Comparison of ENCODE assay signal across 13 cellular contexts in genomic region chr1:77220687-77221463, GRCh38. TPM values are rescaled to one million over a fixed set of nuclear protein-coding genes. Genes with fewer than 3 reads are reported as not detected.
DNase-seq lines count a peak whose midpoint lies in the region; ATAC-seq, FAIRE-seq and TF ChIP-seq lines count a peak whose summit lies in the region.
"Had no signal": no experiment of that assay in that cellular context is flagged by ENCODE, and none has a peak within 500 bp of the region (broad histone marks: within the 10 kb centered on the region; RNA-seq: fewer than 3 reads in every experiment).

No MANE protein-coding gene starts in this region.

- H3K4me3 Mint-ChIP-seq in activated CD4-positive, alpha-beta T cell treated with anti-CD3 and anti-CD28 coated beads for 36 hours, result peak overlapping the region; percentile 57
- peak overlapping the region; percentile 69 for H3K4me3 Mint-ChIP-seq in progenitor cell of endocrine pancreas (ENCODE audit: low read depth)

- H3K4me1 ChIP-seq in upper lobe of right lung, result peaks cover 9% of the 10 kb centered on the region

- H3K9me3 Mint-ChIP-seq in activated CD4-positive, alpha-beta T cell treated with anti-CD3 and anti-CD28 coated beads for 36 hours (ENCODE audit: low read depth), result no peaks in the 10 kb centered on the region
- H3K9me3 Mint-ChIP-seq in progenitor cell of endocrine pancreas (ENCODE audit: low read depth), result peaks cover 7% of the 10 kb centered on the region

- H3K9me3 ChIP-seq in upper lobe of right lung, result no peaks in the 10 kb centered on the region
- H3K9me3 ChIP-seq: tibial artery had no signal

- H3K27me3 ChIP-seq in upper lobe of right lung, result no peaks in the 10 kb centered on the region
- H3K27me3 ChIP-seq: tibial artery had no signal

- POLR2A ChIA-PET in activated CD4-positive, alpha-beta T cell treated with anti-CD3 and anti-CD28 coated beads for 36 hours (lab: Charles Lee), result no interaction called here

- DNase-seq in activated CD4-positive, alpha-beta T cell treated with anti-CD3 and anti-CD28 coated beads for 36 hours, result no peak
- no peak for DNase-seq in activated CD4-positive, alpha-beta T cell treated with anti-CD3 and anti-CD28 coated beads, Interleukin-2, amount 50 U/mL, for 4 hours
- peak; percentile 56 for DNase-seq in RCC 7860 (ENCODE audit: low spot score)
- peak; percentile 51 for DNase-seq in epithelial cell of prostate (ENCODE audit: low read depth, low spot score)
- DNase-seq in progenitor cell of endocrine pancreas (ENCODE audit: low spot score, unreplicated experiment), result no peak
- no peak for DNase-seq in upper lobe of right lung
- no peak for DNase-seq in NCI-H187 (lab: John Stamatoyannopoulos, UW)
- DNase-seq in stimulated activated CD8-positive, alpha-beta memory T cell treated with anti-CD3 and anti-CD28 coated beads, Interleukin-4, amount 100 ng/mL, for 48 hours, result no peak
- DNase-seq: effector memory CD4-positive, alpha-beta T cell; mesendoderm; NCI-H2081; SHP77; tibial artery had no signal

- peak; percentile 81 for FAIRE-seq in RCC 7860 (lab: Jason Lieb, UNC)

- no peaks in the 10 kb centered on the region for H3K36me3 ChIP-seq in upper lobe of right lung
- H3K36me3 ChIP-seq: tibial artery had no signal

- ATAC-seq in activated CD4-positive, alpha-beta T cell treated with anti-CD3 and anti-CD28 coated beads for 36 hours, result no peak
- no peak for ATAC-seq in upper lobe of right lung

- no peaks in the 10 kb centered on the region for H3K27me3 Mint-ChIP-seq in activated CD4-positive, alpha-beta T cell treated with anti-CD3 and anti-CD28 coated beads for 36 hours
- H3K27me3 Mint-ChIP-seq in progenitor cell of endocrine pancreas, result no peaks in the 10 kb centered on the region

- TF ChIP-seq CTCF in progenitor cell of endocrine pancreas (IDR thresholded peaks at IDR 0.05; ENCODE audit: unreplicated experiment), result no peak
- TF ChIP-seq CTCF in upper lobe of right lung (IDR thresholded peaks at IDR 0.05), result no peak

- CTCF ChIA-PET in activated CD4-positive, alpha-beta T cell treated with anti-CD3 and anti-CD28 coated beads for 36 hours (lab: Charles Lee), result interaction anchor here (1.1 kb wide), 1 partner anchor 79 kb away, joined by 3 read pairs; no protein-coding TSS in a partner anchor

- intact Hi-C loops in activated CD4-positive, alpha-beta T cell treated with anti-CD3 and anti-CD28 coated beads for 36 hours (cut with DNase I, micrococcal nuclease), result no loop called here
- intact Hi-C loops in upper lobe of right lung (cut with DNase I), result no loop called here

- peaks cover 24% of the 10 kb centered on the region for H3K4me1 Mint-ChIP-seq in activated CD4-positive, alpha-beta T cell treated with anti-CD3 and anti-CD28 coated beads for 36 hours
- peaks cover 14% of the 10 kb centered on the region for H3K4me1 Mint-ChIP-seq in progenitor cell of endocrine pancreas (ENCODE audit: low read depth)

- H3K27ac ChIP-seq in epithelial cell of prostate, result no peak overlapping the region
- no peak overlapping the region for H3K27ac ChIP-seq in upper lobe of right lung

- H3K27ac Mint-ChIP-seq in activated CD4-positive, alpha-beta T cell treated with anti-CD3 and anti-CD28 coated beads for 36 hours, result no peak overlapping the region
- H3K27ac Mint-ChIP-seq in progenitor cell of endocrine pancreas, result peak overlapping the region; percentile 84

- H3K4me3 ChIP-seq in upper lobe of right lung, result no peak overlapping the region

- H3K36me3 Mint-ChIP-seq in activated CD4-positive, alpha-beta T cell treated with anti-CD3 and anti-CD28 coated beads for 36 hours (ENCODE audit: low read depth), result peaks cover 11% of the 10 kb centered on the region
- H3K36me3 Mint-ChIP-seq in progenitor cell of endocrine pancreas (ENCODE audit: insufficient read depth), result peaks cover 26% of the 10 kb centered on the region

RNA-seq across cellular contexts. Expression of gene PIGK, which starts 1.6 kb away (rescaled TPM):
- 10 to 100 TPM; 19.3 to 19.7 TPM for total RNA-seq in activated CD4-positive, alpha-beta T cell treated with anti-CD3 and anti-CD28 coated beads for 36 hours
- total RNA-seq in progenitor cell of endocrine pancreas, result 22.1 and 22.7 TPM in 2 replicates
- total RNA-seq in upper lobe of right lung, result 29.9 TPM

Comparison
In these comparisons a context has a peak if more than half of its experiments do, and no peak if none do; other contexts are left out.
1. DNase-seq: peak in RCC 7860 (single experiment) and epithelial cell of prostate (single experiment); none in activated CD4-positive, alpha-beta T cell treated with anti-CD3 and anti-CD28 coated beads for 36 hours (single experiment), activated CD4-positive, alpha-beta T cell treated with anti-CD3 and anti-CD28 coated beads, Interleukin-2, amount 50 U/mL, for 4 hours (0 of 2), progenitor cell of endocrine pancreas (single experiment), upper lobe of right lung (single experiment), NCI-H187 (0 of 2) and stimulated activated CD8-positive, alpha-beta memory T cell treated with anti-CD3 and anti-CD28 coated beads, Interleukin-4, amount 100 ng/mL, for 48 hours (single experiment).